20 cellular contexts compared by ENCODE assay signal in genomic region chr15:57553526-57553925, GRCh38. TPM values are rescaled to one million over a fixed set of nuclear protein-coding genes. Genes with fewer than 3 reads are reported as not detected.
DNase-seq lines count a peak whose midpoint lies in the region; ATAC-seq, FAIRE-seq and TF ChIP-seq lines count a peak whose summit lies in the region.
"Had no signal": no experiment of that assay in that cellular context is flagged by ENCODE, and none has a peak within 500 bp of the region (broad histone marks: within the 10 kb centered on the region; RNA-seq: fewer than 3 reads in every experiment).

No MANE protein-coding gene starts in this region.

- TF ChIP-seq RAD21 in HepG2 (CRISPR knock-in tag; IDR thresholded peaks at IDR 0.05): no peak

- H3K4me3 ChIP-seq in HepG2 (replicated peaks in 1 of 3; ENCODE audit: insufficient read depth in 1 of 3, low read depth in 2 of 3, low read length in 3 of 3) (no peak overlapping the region), retinal pigment epithelial cell (ENCODE audit: low read length) (no peak overlapping the region)
- H3K4me3 ChIP-seq: mucosa of descending colon, SK-N-MC had no signal

- TF ChIP-seq CTCF in brain (conservative IDR thresholded peaks at IDR 0.05) (no peak), HepG2 (CRISPR knock-in tag; IDR thresholded peaks at IDR 0.05) (no peak), retinal pigment epithelial cell (conservative IDR thresholded peaks at IDR 0.05; ENCODE audit: low read depth, low read length) (peak; percentile 14)

- 84% methylated on average over 5 of the region's 5 CpGs for WGBS in HepG2 (ENCODE audit: low lambda C conversion rate)

- H4K20me1 ChIP-seq in HepG2 (ENCODE audit: insufficient read depth, low read length): no peaks in the 10 kb centered on the region

- peaks cover 8% of the 10 kb centered on the region for H3K27me3 Mint-ChIP-seq in brain
- peaks cover 6% of the 10 kb centered on the region for H3K27me3 Mint-ChIP-seq in activated T-helper 17 cell treated with anti-CD3 and anti-CD28 coated beads, Interleukin-2, amount 50 U/mL, for 72 hours
- H3K27me3 Mint-ChIP-seq: activated naive CD8-positive, alpha-beta T cell treated with anti-CD3 and anti-CD28 coated beads, Interleukin-2, amount 50 U/mL, for 24 hours had no signal

- BruUV-seq in HepG2 (replicated peaks; lab: Mats Ljungman, UMichigan): no TSS peak

- no peak overlapping the region for H3K9ac ChIP-seq in HepG2 (ENCODE audit: insufficient read depth, low read depth, low read length)

- no peaks in the 10 kb centered on the region for H3K9me3 ChIP-seq in HepG2 (ENCODE audit: low read length)
- H3K9me3 ChIP-seq: mucosa of descending colon had no signal

- TF ChIP-seq POLR2A in HepG2 (IDR thresholded peaks at IDR 0.05; ENCODE audit: insufficient read depth in 1 of 2, low read depth in 2 of 2, low read length in 2 of 2): no peak

- H3K36me3 Mint-ChIP-seq in brain: no peaks in the 10 kb centered on the region
- H3K36me3 Mint-ChIP-seq in activated T-helper 17 cell treated with anti-CD3 and anti-CD28 coated beads, Interleukin-2, amount 50 U/mL, for 72 hours (ENCODE audit: low read depth): no peaks in the 10 kb centered on the region

- ATAC-seq in HepG2: peak; percentile 39; the same call in 2 of the 3 replicates
- no peak for ATAC-seq in activated T-helper 17 cell treated with anti-CD3 and anti-CD28 coated beads, Interleukin-2, amount 50 U/mL, for 72 hours (replicated peaks)
- ATAC-seq: activated naive CD8-positive, alpha-beta T cell treated with anti-CD3 and anti-CD28 coated beads, Interleukin-2, amount 50 U/mL, for 24 hours; mucosa of descending colon had no signal

- H3K4me2 ChIP-seq in HepG2 (ENCODE audit: low read depth, low read length): no peak overlapping the region

- H3K79me2 ChIP-seq in HepG2 (ENCODE audit: insufficient read depth, low read length): no peaks in the 10 kb centered on the region

- no peak overlapping the region for H3K4me3 Mint-ChIP-seq in brain
- no peak overlapping the region for H3K4me3 Mint-ChIP-seq in activated T-helper 17 cell treated with anti-CD3 and anti-CD28 coated beads, Interleukin-2, amount 50 U/mL, for 72 hours
- H3K4me3 Mint-ChIP-seq: activated naive CD8-positive, alpha-beta T cell treated with anti-CD3 and anti-CD28 coated beads, Interleukin-2, amount 50 U/mL, for 24 hours; HFFc6 had no signal

- H3K36me3 ChIP-seq in HepG2 (replicated peaks in 1 of 2; ENCODE audit: control insufficient read depth in 1 of 2, insufficient read depth in 2 of 2, low read length in 2 of 2): no peaks in the 10 kb centered on the region

- H3K27ac ChIP-seq in HepG2 (ENCODE audit: extremely low read length, insufficient read depth, low read length): no peak overlapping the region

- TF ChIP-seq EP300 in HepG2 (IDR thresholded peaks at IDR 0.05; ENCODE audit: low read depth in 2 of 2, low read length in 2 of 2) (no peak), HepG2 (CRISPR knock-in tag; IDR thresholded peaks at IDR 0.05; ENCODE audit: borderline replicate concordance) (no peak)

- peak overlapping the region; percentile 61 to 97 (median 93) for H3K27ac Mint-ChIP-seq in brain
- no peak overlapping the region for H3K27ac Mint-ChIP-seq in activated T-helper 17 cell treated with anti-CD3 and anti-CD28 coated beads, Interleukin-2, amount 50 U/mL, for 72 hours
- H3K27ac Mint-ChIP-seq: activated naive CD8-positive, alpha-beta T cell treated with anti-CD3 and anti-CD28 coated beads, Interleukin-2, amount 50 U/mL, for 24 hours; activated T-helper 2 cell treated with anti-CD3 and anti-CD28 coated beads, Interferon-gamma antibody, Interleukin-2, Interleukin-4, amounts not matched to agents 10 μg/mL and 5 μg/mL and 100 μg/mL, durations not matched to agents 14 hours and 24 hours and 36 hours; HFFc6 had no signal

- intact Hi-C loops in HepG2 (cut with micrococcal nuclease; ENCODE audit: unreplicated experiment): no loop called here

- H3K4me1 ChIP-seq in HepG2 (ENCODE audit: insufficient read depth, low read length): peaks cover 15% of the 10 kb centered on the region

- CTCF ChIA-PET in HepG2 (lab: Yijun Ruan, JAX; ENCODE audit: low intra/inter-chr PET ratio, low total read pairs): no interaction called here

- H3K27me3 ChIP-seq in HepG2 (ENCODE audit: control insufficient read depth in 1 of 2, insufficient read depth in 2 of 2, low read length in 2 of 2): no peaks in the 10 kb centered on the region

- in situ Hi-C loops in HepG2 (cut with HindIII; ENCODE audit: extremely low pct_ligation_motif_present, low pct_unique_long_range_greater_than_20kb): no loop called here

- peaks cover 0 to 4% (median 3%) of the 10 kb centered on the region in 5 experiments for H3K9me3 Mint-ChIP-seq in brain
- no peaks in the 10 kb centered on the region for H3K9me3 Mint-ChIP-seq in activated T-helper 17 cell treated with anti-CD3 and anti-CD28 coated beads, Interleukin-2, amount 50 U/mL, for 72 hours
- H3K9me3 Mint-ChIP-seq: activated naive CD8-positive, alpha-beta T cell treated with anti-CD3 and anti-CD28 coated beads, Interleukin-2, amount 50 U/mL, for 24 hours; activated T-helper 2 cell treated with anti-CD3 and anti-CD28 coated beads, Interferon-gamma antibody, Interleukin-2, Interleukin-4, amounts not matched to agents 10 μg/mL and 5 μg/mL and 100 μg/mL, durations not matched to agents 14 hours and 24 hours and 36 hours; HFFc6 had no signal

- no peak for FAIRE-seq in HepG2 (lab: Jason Lieb, UNC)
- FAIRE-seq: islet of Langerhans had no signal

- POLR2A ChIA-PET in HepG2 (lab: Yijun Ruan, JAX): no interaction called here

- peaks cover 60% of the 10 kb centered on the region for H3K4me1 Mint-ChIP-seq in brain
- no peaks in the 10 kb centered on the region for H3K4me1 Mint-ChIP-seq in activated T-helper 17 cell treated with anti-CD3 and anti-CD28 coated beads, Interleukin-2, amount 50 U/mL, for 72 hours
- H3K4me1 Mint-ChIP-seq: activated naive CD8-positive, alpha-beta T cell treated with anti-CD3 and anti-CD28 coated beads, Interleukin-2, amount 50 U/mL, for 24 hours had no signal

- H2AFZ ChIP-seq in HepG2 (ENCODE audit: low read length): no peak overlapping the region

- DNase-seq in NCI-H524 treated with DMSO at 0.1 percent for 48 hours (lab: John Stamatoyannopoulos, UW): peak; percentile 50
- DNase-seq in HepG2 (ENCODE audit: low spot score): no peak
- DNase-seq in retinal pigment epithelial cell (ENCODE audit: low read depth): no peak
- DNase-seq in COR-L47 (lab: John Stamatoyannopoulos, UW): no peak
- no peak for DNase-seq in occipital lobe (lab: John Stamatoyannopoulos, UW)
- DNase-seq in H4 (ENCODE audit: low spot score): no peak
- DNase-seq: activated naive CD8-positive, alpha-beta T cell treated with anti-CD3 and anti-CD28 coated beads, Interleukin-2, amount 50 U/mL, for 24 hours; effector CD8-positive, alpha-beta T cell; head of caudate nucleus; HFFc6; KBM-7; mucosa of descending colon; NCI-H187; T1000 had no signal

TF ChIP-seq in HepG2, 621 proteins besides CTCF, POLR2A, EP300 and RAD21 (continues in another document):
- TF ChIP-seq SNAPC2 (CRISPR knock-in tag; IDR thresholded peaks at IDR 0.05) (no peak), SMARCC2 (IDR thresholded peaks at IDR 0.05) (no peak), LCORL (IDR thresholded peaks at IDR 0.05) (no peak), LCORL (CRISPR knock-in tag; IDR thresholded peaks at IDR 0.05) (no peak), ETV6 (CRISPR knock-in tag; conservative IDR thresholded peaks at IDR 0.05) (no peak), KAT2B (IDR thresholded peaks at IDR 0.05; ENCODE audit: borderline replicate concordance, low read depth, low read length) (no peak)

RNA-seq across cellular contexts. Expression of gene MYZAP, which starts 38.2 kb away (rescaled TPM):
- 0.51 TPM for polyA plus RNA-seq in brain (ENCODE audit: insufficient read depth, low read depth, low replicate concordance)
- 0.13 TPM in 1 of 2 replicates, not detected in the other for total RNA-seq in HepG2 (2016; rRNA removed; fragmentation: Illumina TruSeq; extraction: Trizol)
- not detected in 2 replicates for total RNA-seq in HepG2 (2016; cell fraction: cytosol; rRNA removed; fragmentation: Illumina TruSeq; extraction: Trizol; ENCODE audit: low read depth)
- total RNA-seq in HepG2 (2016; cell fraction: insoluble cytoplasmic fraction; rRNA removed; fragmentation: Illumina TruSeq; extraction: Trizol): not detected in 2 replicates
- not detected in 2 replicates for total RNA-seq in HepG2 (2016; cell fraction: membrane; rRNA removed; fragmentation: Illumina TruSeq; extraction: Trizol)
- total RNA-seq in HepG2 (2016; cell fraction: nucleus; rRNA removed; fragmentation: Illumina TruSeq; extraction: Trizol): not detected in 2 replicates
- not detected in 2 replicates for polyA plus RNA-seq in HepG2 (2011; rRNA removed)
- polyA plus RNA-seq in HepG2 (2011; cell fraction: cytosol; rRNA removed): 0.03 TPM in 1 of 2 replicates, not detected in the other
- polyA plus RNA-seq in HepG2 (2011; cell fraction: nucleus; rRNA removed): not detected in 2 replicates
- not detected in 2 replicates for polyA plus RNA-seq in HepG2 (2012)
- not detected in 2 replicates for polyA plus RNA-seq in HepG2 (2016; cell fraction: cytosol; fragmentation: Illumina TruSeq; extraction: Trizol; ENCODE audit: low read depth)
- not detected in 2 replicates for polyA plus RNA-seq in HepG2 (2016; cell fraction: insoluble cytoplasmic fraction; fragmentation: Illumina TruSeq; extraction: Trizol; ENCODE audit: low read depth)
- polyA plus RNA-seq in HepG2 (2016; cell fraction: membrane; fragmentation: Illumina TruSeq; extraction: Trizol; ENCODE audit: low read depth): not detected in 2 replicates
- polyA plus RNA-seq in HepG2 (2016; cell fraction: nucleus; fragmentation: Illumina TruSeq; extraction: Trizol; ENCODE audit: insufficient read depth, low read depth): not detected in 2 replicates
- polyA minus RNA-seq in HepG2 (2011; rRNA and poly(A)+ RNA removed; ENCODE audit: low replicate concordance): 0.08 and 0.58 TPM in 2 replicates
- polyA minus RNA-seq in HepG2 (2011; cell fraction: cytosol; rRNA and poly(A)+ RNA removed): not detected in 2 replicates
- polyA minus RNA-seq in HepG2 (2011; cell fraction: nucleus; rRNA and poly(A)+ RNA removed): not detected in 2 replicates
- not detected for total RNA-seq in activated T-helper 17 cell treated with anti-CD3 and anti-CD28 coated beads, Interleukin-2, amount 50 U/mL, for 72 hours
- 1.1 TPM for total RNA-seq in occipital lobe
- total RNA-seq in H4 (2014; rRNA removed; shearing (Covaris generic)): 1.5 and 5.1 TPM in 2 replicates
- total RNA-seq: activated T-helper 2 cell treated with anti-CD3 and anti-CD28 coated beads, Interferon-gamma antibody, Interleukin-2, Interleukin-4, amounts not matched to agents 10 μg/mL and 5 μg/mL and 100 μg/mL, durations not matched to agents 14 hours and 24 hours and 36 hours; NCI-H460 had no signal
